ENCODE assay signal across 1 cellular context in the genomic region with DNA sequence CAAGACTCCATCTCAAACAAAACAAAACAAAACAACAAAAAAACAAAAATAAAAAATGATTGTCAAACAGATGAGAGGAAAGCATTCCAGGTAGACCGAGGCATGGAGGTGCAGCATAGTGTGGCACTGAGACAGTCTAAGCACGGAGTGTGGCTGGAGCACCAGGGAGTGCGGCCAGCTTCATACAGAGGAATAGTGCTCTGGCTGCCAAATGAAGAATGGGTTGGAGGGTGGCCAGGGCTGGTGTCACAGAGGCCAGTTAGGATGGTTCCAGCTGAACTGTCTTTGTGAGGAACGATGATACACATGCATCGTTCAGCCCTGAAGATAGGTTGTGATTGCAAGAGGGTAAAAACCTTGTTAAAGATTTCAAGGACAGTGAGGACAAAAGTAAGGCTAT.
TF ChIP-seq lines count a peak whose summit lies in the region.

No MANE protein-coding gene starts in this region.

TF ChIP-seq in HepG2, 621 proteins besides CTCF, POLR2A, EP300 and RAD21:
- TF ChIP-seq, protein P1, sequence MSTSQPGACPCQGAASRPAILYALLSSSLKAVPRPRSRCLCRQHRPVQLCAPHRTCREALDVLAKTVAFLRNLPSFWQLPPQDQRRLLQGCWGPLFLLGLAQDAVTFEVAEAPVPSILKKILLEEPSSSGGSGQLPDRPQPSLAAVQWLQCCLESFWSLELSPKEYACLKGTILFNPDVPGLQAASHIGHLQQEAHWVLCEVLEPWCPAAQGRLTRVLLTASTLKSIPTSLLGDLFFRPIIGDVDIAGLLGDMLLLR (CRISPR knock-in tag; IDR thresholded peaks at IDR 0.05), result no peak
- TF ChIP-seq ZBTB20 (CRISPR knock-in tag; IDR thresholded peaks at IDR 0.05; ENCODE audit: borderline replicate concordance, low read depth), result no peak
- TF ChIP-seq BHLHE40 (IDR thresholded peaks at IDR 0.05; ENCODE audit: low read length), result no peak
- TF ChIP-seq, protein P2, sequence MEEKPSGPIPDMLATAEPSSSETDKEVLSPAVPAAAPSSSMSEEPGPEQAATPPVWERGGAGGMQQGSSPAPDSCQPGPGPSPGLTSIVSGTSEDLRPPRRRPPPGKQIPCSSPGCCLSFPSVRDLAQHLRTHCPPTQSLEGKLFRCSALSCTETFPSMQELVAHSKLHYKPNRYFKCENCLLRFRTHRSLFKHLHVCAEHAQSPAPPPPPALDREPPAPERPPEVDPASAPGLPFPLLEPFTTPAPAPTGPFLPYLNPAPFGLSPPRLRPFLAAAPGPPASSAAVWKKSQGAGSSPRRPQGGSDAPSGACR (CRISPR knock-in tag; IDR thresholded peaks at IDR 0.05), result no peak
- no peak for TF ChIP-seq ZNF644 (CRISPR knock-in tag; IDR thresholded peaks at IDR 0.05; ENCODE audit: low read depth)
- no peak for TF ChIP-seq ZNF17 (CRISPR knock-in tag; IDR thresholded peaks at IDR 0.05)
- no peak for TF ChIP-seq ZNF749 (CRISPR knock-in tag; IDR thresholded peaks at IDR 0.05; ENCODE audit: borderline replicate concordance)
- TF ChIP-seq, protein P3, sequence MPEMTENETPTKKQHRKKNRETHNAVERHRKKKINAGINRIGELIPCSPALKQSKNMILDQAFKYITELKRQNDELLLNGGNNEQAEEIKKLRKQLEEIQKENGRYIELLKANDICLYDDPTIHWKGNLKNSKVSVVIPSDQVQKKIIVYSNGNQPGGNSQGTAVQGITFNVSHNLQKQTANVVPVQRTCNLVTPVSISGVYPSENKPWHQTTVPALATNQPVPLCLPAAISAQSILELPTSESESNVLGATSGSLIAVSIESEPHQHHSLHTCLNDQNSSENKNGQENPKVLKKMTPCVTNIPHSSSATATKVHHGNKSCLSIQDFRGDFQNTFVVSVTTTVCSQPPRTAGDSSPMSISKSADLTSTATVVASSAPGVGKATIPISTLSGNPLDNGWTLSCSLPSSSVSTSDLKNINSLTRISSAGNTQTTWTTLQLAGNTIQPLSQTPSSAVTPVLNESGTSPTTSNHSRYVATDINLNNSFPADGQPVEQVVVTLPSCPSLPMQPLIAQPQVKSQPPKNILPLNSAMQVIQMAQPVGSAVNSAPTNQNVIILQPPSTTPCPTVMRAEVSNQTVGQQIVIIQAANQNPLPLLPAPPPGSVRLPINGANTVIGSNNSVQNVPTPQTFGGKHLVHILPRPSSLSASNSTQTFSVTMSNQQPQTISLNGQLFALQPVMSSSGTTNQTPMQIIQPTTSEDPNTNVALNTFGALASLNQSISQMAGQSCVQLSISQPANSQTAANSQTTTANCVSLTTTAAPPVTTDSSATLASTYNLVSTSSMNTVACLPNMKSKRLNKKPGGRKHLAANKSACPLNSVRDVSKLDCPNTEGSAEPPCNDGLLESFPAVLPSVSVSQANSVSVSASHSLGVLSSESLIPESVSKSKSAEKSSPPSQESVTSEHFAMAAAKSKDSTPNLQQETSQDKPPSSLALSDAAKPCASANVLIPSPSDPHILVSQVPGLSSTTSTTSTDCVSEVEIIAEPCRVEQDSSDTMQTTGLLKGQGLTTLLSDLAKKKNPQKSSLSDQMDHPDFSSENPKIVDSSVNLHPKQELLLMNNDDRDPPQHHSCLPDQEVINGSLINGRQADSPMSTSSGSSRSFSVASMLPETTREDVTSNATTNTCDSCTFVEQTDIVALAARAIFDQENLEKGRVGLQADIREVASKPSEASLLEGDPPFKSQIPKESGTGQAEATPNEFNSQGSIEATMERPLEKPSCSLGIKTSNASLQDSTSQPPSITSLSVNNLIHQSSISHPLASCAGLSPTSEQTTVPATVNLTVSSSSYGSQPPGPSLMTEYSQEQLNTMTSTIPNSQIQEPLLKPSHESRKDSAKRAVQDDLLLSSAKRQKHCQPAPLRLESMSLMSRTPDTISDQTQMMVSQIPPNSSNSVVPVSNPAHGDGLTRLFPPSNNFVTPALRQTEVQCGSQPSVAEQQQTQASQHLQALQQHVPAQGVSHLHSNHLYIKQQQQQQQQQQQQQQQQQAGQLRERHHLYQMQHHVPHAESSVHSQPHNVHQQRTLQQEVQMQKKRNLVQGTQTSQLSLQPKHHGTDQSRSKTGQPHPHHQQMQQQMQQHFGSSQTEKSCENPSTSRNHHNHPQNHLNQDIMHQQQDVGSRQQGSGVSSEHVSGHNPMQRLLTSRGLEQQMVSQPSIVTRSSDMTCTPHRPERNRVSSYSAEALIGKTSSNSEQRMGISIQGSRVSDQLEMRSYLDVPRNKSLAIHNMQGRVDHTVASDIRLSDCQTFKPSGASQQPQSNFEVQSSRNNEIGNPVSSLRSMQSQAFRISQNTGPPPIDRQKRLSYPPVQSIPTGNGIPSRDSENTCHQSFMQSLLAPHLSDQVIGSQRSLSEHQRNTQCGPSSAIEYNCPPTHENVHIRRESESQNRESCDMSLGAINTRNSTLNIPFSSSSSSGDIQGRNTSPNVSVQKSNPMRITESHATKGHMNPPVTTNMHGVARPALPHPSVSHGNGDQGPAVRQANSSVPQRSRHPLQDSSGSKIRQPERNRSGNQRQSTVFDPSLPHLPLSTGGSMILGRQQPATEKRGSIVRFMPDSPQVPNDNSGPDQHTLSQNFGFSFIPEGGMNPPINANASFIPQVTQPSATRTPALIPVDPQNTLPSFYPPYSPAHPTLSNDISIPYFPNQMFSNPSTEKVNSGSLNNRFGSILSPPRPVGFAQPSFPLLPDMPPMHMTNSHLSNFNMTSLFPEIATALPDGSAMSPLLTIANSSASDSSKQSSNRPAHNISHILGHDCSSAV (CRISPR knock-in tag; IDR thresholded peaks at IDR 0.05; ENCODE audit: borderline replicate concordance), result no peak
- TF ChIP-seq, protein P4, sequence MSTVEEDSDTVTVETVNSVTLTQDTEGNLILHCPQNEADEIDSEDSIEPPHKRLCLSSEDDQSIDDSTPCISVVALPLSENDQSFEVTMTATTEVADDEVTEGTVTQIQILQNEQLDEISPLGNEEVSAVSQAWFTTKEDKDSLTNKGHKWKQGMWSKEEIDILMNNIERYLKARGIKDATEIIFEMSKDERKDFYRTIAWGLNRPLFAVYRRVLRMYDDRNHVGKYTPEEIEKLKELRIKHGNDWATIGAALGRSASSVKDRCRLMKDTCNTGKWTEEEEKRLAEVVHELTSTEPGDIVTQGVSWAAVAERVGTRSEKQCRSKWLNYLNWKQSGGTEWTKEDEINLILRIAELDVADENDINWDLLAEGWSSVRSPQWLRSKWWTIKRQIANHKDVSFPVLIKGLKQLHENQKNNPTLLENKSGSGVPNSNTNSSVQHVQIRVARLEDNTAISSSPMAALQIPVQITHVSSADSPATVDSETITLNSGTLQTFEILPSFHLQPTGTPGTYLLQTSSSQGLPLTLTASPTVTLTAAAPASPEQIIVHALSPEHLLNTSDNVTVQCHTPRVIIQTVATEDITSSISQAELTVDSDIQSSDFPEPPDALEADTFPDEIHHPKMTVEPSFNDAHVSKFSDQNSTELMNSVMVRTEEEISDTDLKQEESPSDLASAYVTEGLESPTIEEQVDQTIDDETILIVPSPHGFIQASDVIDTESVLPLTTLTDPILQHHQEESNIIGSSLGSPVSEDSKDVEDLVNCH (CRISPR knock-in tag; IDR thresholded peaks at IDR 0.05), result no peak
- TF ChIP-seq ZNF550 (CRISPR knock-in tag; IDR thresholded peaks at IDR 0.05; ENCODE audit: borderline replicate concordance), result no peak
- no peak for TF ChIP-seq ZNF253 (CRISPR knock-in tag; IDR thresholded peaks at IDR 0.05; ENCODE audit: borderline replicate concordance)
- TF ChIP-seq NFATC3 (CRISPR knock-in tag; IDR thresholded peaks at IDR 0.05), result no peak
- TF ChIP-seq, protein P5, sequence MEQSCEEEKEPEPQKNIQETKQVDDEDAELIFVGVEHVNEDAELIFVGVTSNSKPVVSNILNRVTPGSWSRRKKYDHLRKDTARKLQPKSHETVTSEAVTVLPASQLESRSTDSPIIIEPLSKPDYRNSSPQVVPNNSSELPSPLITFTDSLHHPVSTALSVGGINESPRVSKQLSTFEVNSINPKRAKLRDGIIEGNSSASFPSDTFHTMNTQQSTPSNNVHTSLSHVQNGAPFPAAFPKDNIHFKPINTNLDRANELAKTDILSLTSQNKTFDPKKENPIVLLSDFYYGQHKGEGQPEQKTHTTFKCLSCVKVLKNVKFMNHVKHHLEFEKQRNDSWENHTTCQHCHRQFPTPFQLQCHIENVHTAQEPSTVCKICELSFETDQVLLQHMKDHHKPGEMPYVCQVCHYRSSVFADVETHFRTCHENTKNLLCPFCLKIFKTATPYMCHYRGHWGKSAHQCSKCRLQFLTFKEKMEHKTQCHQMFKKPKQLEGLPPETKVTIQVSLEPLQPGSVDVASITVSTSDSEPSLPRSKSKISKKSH (CRISPR knock-in tag; IDR thresholded peaks at IDR 0.05; ENCODE audit: borderline replicate concordance), result no peak
- TF ChIP-seq ZNF383 (CRISPR knock-in tag; IDR thresholded peaks at IDR 0.05; ENCODE audit: borderline replicate concordance), result no peak
- TF ChIP-seq, protein P6, sequence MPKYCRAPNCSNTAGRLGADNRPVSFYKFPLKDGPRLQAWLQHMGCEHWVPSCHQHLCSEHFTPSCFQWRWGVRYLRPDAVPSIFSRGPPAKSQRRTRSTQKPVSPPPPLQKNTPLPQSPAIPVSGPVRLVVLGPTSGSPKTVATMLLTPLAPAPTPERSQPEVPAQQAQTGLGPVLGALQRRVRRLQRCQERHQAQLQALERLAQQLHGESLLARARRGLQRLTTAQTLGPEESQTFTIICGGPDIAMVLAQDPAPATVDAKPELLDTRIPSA (CRISPR knock-in tag; IDR thresholded peaks at IDR 0.05; ENCODE audit: borderline replicate concordance), result no peak
- no peak for TF ChIP-seq MIXL1 (CRISPR knock-in tag; IDR thresholded peaks at IDR 0.05)
- TF ChIP-seq, protein P7, sequence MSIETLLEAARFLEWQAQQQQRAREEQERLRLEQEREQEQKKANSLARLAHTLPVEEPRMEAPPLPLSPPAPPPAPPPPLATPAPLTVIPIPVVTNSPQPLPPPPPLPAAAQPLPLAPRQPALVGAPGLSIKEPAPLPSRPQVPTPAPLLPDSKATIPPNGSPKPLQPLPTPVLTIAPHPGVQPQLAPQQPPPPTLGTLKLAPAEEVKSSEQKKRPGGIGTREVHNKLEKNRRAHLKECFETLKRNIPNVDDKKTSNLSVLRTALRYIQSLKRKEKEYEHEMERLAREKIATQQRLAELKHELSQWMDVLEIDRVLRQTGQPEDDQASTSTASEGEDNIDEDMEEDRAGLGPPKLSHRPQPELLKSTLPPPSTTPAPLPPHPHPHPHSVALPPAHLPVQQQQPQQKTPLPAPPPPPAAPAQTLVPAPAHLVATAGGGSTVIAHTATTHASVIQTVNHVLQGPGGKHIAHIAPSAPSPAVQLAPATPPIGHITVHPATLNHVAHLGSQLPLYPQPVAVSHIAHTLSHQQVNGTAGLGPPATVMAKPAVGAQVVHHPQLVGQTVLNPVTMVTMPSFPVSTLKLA (IDR thresholded peaks at IDR 0.05), result no peak
- no peak for TF ChIP-seq TEAD2 (CRISPR knock-in tag; IDR thresholded peaks at IDR 0.05)
- TF ChIP-seq PAF1 (CRISPR knock-in tag; IDR thresholded peaks at IDR 0.05), result no peak
- TF ChIP-seq RXRA (CRISPR knock-in tag; IDR thresholded peaks at IDR 0.05), result no peak
